ENCODE assay signal across 19 cellular contexts in the genomic region with DNA sequence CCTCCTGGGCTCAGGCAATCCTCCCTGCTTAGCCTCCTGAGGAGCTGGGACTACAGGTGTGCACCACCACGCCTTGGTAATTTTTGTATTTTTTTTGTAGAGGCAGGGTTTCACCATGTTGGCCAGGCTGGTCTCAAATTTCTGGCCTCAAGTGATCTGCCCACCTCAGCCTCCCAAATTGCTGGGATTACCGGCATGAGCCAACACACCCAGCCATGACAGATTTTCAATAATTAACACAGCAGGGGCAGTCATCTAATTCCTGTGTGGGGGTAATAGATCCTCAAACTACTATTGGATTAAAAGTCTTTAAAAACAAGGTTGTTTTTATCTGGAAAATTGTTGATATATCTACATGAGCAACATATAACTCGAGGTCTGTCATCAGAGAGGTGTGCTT. TPM values are rescaled to one million over a fixed set of nuclear protein-coding genes. Genes with fewer than 3 reads are reported as not detected.
A peak's percentile ranks its signal among the peaks of the same experiment; 100 is the strongest.
DNase-seq lines count a peak whose midpoint lies in the region; ATAC-seq and TF ChIP-seq lines count a peak whose summit lies in the region.
"Had no signal": no experiment of that assay in that cellular context is flagged by ENCODE, and none has a peak within 500 bp of the region (broad histone marks: within the 10 kb centered on the region; RNA-seq: fewer than 3 reads in every experiment).

No MANE protein-coding gene starts in this region.

- no peak overlapping the region for H3K4me3 ChIP-seq in gastroesophageal sphincter
- H3K4me3 ChIP-seq: Peyer's patch, tibial artery had no signal

- H3K4me1 ChIP-seq in gastroesophageal sphincter, result peaks cover 0 to 31% (median 0%) of the 10 kb centered on the region in 3 donors
- H3K4me1 ChIP-seq: Peyer's patch had no signal

- H3K9me3 ChIP-seq in gastroesophageal sphincter, result no peaks in the 10 kb centered on the region
- H3K9me3 ChIP-seq: Peyer's patch, tibial artery had no signal

- intact Hi-C loops in left colon (cut with DNase I, micrococcal nuclease), result no loop called here

- no peak for TF ChIP-seq CTCF in gastroesophageal sphincter (IDR thresholded peaks at IDR 0.05)

- no peak for TF ChIP-seq EP300 in gastroesophageal sphincter (IDR thresholded peaks at IDR 0.05)

- WGBS in gastroesophageal sphincter (ENCODE audit: low coverage in 1 of 2), 2 donors, result 82 to 91% methylated on average over 2 to 3 of the region's 3 CpGs

- ATAC-seq in gastroesophageal sphincter (no peak), left colon (no peak)
- ATAC-seq: activated CD4-positive, CD25-positive, alpha-beta regulatory T cell treated with anti-CD3 and anti-CD28 coated beads, Interleukin-2, amount 50 U/mL, for 24 hours; activated CD8-positive, alpha-beta T cell treated with anti-CD3 and anti-CD28 coated beads for 36 hours; stimulated activated naive CD8-positive, alpha-beta T cell treated with anti-CD3 and anti-CD28 coated beads, Interleukin-15, Interleukin-2, amounts not matched to agents 100 U/mL and 50 U/mL, for 24 hours had no signal

- TF ChIP-seq POLR2A in gastroesophageal sphincter (IDR thresholded peaks at IDR 0.05), result no peak

- H3K27me3 ChIP-seq in gastroesophageal sphincter, result no peaks in the 10 kb centered on the region
- H3K27me3 ChIP-seq: Peyer's patch, tibial artery had no signal

- peak overlapping the region in 3 of 4 donors; percentile 77 to 90 (median 90) for H3K27ac ChIP-seq in gastroesophageal sphincter
- H3K27ac ChIP-seq: Peyer's patch had no signal

- DNase-seq in DMS 273 (lab: John Stamatoyannopoulos, UW; ENCODE audit: unreplicated experiment) (peak; percentile 68), NCI-H1092 (lab: John Stamatoyannopoulos, UW) (peak; percentile 51), NCI-H69 (lab: John Stamatoyannopoulos, UW) (peak; percentile 90), left colon (no peak), NCI-H226 (no peak)
- DNase-seq in stimulated activated CD4-positive, alpha-beta T cell treated with anti-CD3 and anti-CD28 coated beads, Interleukin-12 subunit alpha, Interleukin-12 subunit beta, amount 100 ng/mL, for 4 hours, result no peak
- DNase-seq: activated CD8-positive, alpha-beta T cell treated with anti-CD3 and anti-CD28 coated beads for 36 hours; activated effector memory CD4-positive, alpha-beta T cell treated with anti-CD3 and anti-CD28 coated beads, Interleukin-2, amount 50 U/mL, for 16 hours; activated naive CD8-positive, alpha-beta T cell treated with anti-CD3 and anti-CD28 coated beads, Interleukin-2, amount 10 ng/mL, durations not matched to agents 7 days and 5 days; HCEC 1CT; mesendoderm; naive B cell; NCI-H1436 treated with DMSO at 0.1 percent for 48 hours; Peyer's patch; stimulated activated naive CD8-positive, alpha-beta T cell treated with anti-CD3 and anti-CD28 coated beads, Interleukin-15, Interleukin-2, amounts not matched to agents 100 U/mL and 50 U/mL, for 24 hours; T-helper 1 cell; tibial artery had no signal

- H3K36me3 ChIP-seq in gastroesophageal sphincter, result no peaks in the 10 kb centered on the region
- H3K36me3 ChIP-seq: Peyer's patch, tibial artery had no signal

RNA-seq across cellular contexts. Expression of a gene that starts 35.7 kb away (rescaled TPM):
- 10 to 100 TPM; 27.9 to 39.3 (median 35.9) TPM for total RNA-seq in gastroesophageal sphincter
- total RNA-seq in left colon, result 10 to 100 TPM; 20.1 to 22.1 TPM

Comparison
In these comparisons a context has a peak if more than half of its experiments do, and no peak if none do; other contexts are left out.
1. DNase-seq: peak in DMS 273 (single experiment), NCI-H1092 (single experiment) and NCI-H69 (single experiment); none in stimulated activated CD4-positive, alpha-beta T cell treated with anti-CD3 and anti-CD28 coated beads, Interleukin-12 subunit alpha, Interleukin-12 subunit beta, amount 100 ng/mL, for 4 hours (single experiment), left colon (0 of 2) and NCI-H226 (single experiment).